1 cellular context compared by ENCODE assay signal in genomic region chr16:21301168-21301894, GRCh38.
TF ChIP-seq lines count a peak whose summit lies in the region.

No MANE protein-coding gene starts in this region.

TF ChIP-seq in HepG2, 621 proteins besides CTCF, POLR2A, EP300 and RAD21 (continued from another document and continues in another):
- TF ChIP-seq, protein P1, sequence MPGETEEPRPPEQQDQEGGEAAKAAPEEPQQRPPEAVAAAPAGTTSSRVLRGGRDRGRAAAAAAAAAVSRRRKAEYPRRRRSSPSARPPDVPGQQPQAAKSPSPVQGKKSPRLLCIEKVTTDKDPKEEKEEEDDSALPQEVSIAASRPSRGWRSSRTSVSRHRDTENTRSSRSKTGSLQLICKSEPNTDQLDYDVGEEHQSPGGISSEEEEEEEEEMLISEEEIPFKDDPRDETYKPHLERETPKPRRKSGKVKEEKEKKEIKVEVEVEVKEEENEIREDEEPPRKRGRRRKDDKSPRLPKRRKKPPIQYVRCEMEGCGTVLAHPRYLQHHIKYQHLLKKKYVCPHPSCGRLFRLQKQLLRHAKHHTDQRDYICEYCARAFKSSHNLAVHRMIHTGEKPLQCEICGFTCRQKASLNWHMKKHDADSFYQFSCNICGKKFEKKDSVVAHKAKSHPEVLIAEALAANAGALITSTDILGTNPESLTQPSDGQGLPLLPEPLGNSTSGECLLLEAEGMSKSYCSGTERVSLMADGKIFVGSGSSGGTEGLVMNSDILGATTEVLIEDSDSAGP (CRISPR knock-in tag; IDR thresholded peaks at IDR 0.05; ENCODE audit: borderline replicate concordance), result peak; percentile 96
- TF ChIP-seq CHD2 (IDR thresholded peaks at IDR 0.05; ENCODE audit: low read depth, low read length) (peak; percentile 17; the same call in 1 of the 2 replicates), RFX1 (IDR thresholded peaks at IDR 0.05) (no peak), RFXAP (CRISPR knock-in tag; IDR thresholded peaks at IDR 0.05; ENCODE audit: borderline replicate concordance) (peak; percentile 91), ZNF501 (CRISPR knock-in tag; IDR thresholded peaks at IDR 0.05) (peak; percentile 63), HDAC1 (CRISPR knock-in tag; IDR thresholded peaks at IDR 0.05) (peak; percentile 80), MTA3 (CRISPR knock-in tag; IDR thresholded peaks at IDR 0.05) (no peak), ZNF530 (CRISPR knock-in tag; IDR thresholded peaks at IDR 0.05; ENCODE audit: low read depth) (no peak), MIER3 (CRISPR knock-in tag; IDR thresholded peaks at IDR 0.05; ENCODE audit: borderline replicate concordance) (no peak; the same call in none of the 2 replicates), ZNF687 (CRISPR knock-in tag; IDR thresholded peaks at IDR 0.05) (peak; percentile 95), ZNF224 (CRISPR knock-in tag; IDR thresholded peaks at IDR 0.05) (no peak), ZBTB7A (CRISPR knock-in tag; IDR thresholded peaks at IDR 0.05) (peak; percentile 92; the same call in 1 of the 2 replicates), SRSF1 (optimal IDR thresholded peaks at IDR 0.05; ENCODE audit: low read depth, low read length) (no peak), ZNF550 (CRISPR knock-in tag; IDR thresholded peaks at IDR 0.05; ENCODE audit: borderline replicate concordance) (peak; percentile 92; the same call in 1 of the 2 replicates), SRF (IDR thresholded peaks at IDR 0.05; ENCODE audit: low read depth, low read length) (no peak), ZNF564 (CRISPR knock-in tag; IDR thresholded peaks at IDR 0.05) (peak; percentile 88; the same call in 1 of the 2 replicates), PTBP1 (IDR thresholded peaks at IDR 0.05; ENCODE audit: low read depth, low read length, poor library complexity, severe bottlenecking) (no peak), GABPA (IDR thresholded peaks at IDR 0.05; ENCODE audit: low read depth, low read length) (no peak), GABPA (CRISPR knock-in tag; IDR thresholded peaks at IDR 0.05; ENCODE audit: low read depth) (no peak), CBX2 (IDR thresholded peaks at IDR 0.05; ENCODE audit: low read depth, low read length) (no peak), CBX2 (CRISPR knock-in tag; IDR thresholded peaks at IDR 0.05; ENCODE audit: low read depth) (peak; percentile 96; the same call in 1 of the 2 replicates), ZBTB2 (CRISPR knock-in tag; IDR thresholded peaks at IDR 0.05; ENCODE audit: low read depth) (peak; percentile 62; the same call in 1 of the 2 replicates), KDM4B (CRISPR knock-in tag; IDR thresholded peaks at IDR 0.05) (no peak), ZNF883 (CRISPR knock-in tag; IDR thresholded peaks at IDR 0.05; ENCODE audit: not compliant biosample characterization) (peak; percentile 96), MEF2D (CRISPR knock-in tag; IDR thresholded peaks at IDR 0.05) (0 out of 2 replicates have a peak, but pooled peaks have one; percentile 22), HMGXB4 (CRISPR knock-in tag; IDR thresholded peaks at IDR 0.05; ENCODE audit: borderline replicate concordance in 1 of 2, low read depth in 1 of 2) (peak; percentile 96 to 97), CREB1 (IDR thresholded peaks at IDR 0.05) (no peak), CREB1 (CRISPR knock-in tag; IDR thresholded peaks at IDR 0.05) (no peak), KDM5B (CRISPR knock-in tag; IDR thresholded peaks at IDR 0.05; ENCODE audit: borderline replicate concordance) (peak; percentile 99), CC2D1A (CRISPR knock-in tag; IDR thresholded peaks at IDR 0.05) (peak; percentile 86; the same call in 1 of the 2 replicates), SMARCC2 (IDR thresholded peaks at IDR 0.05) (no peak), KLF6 (CRISPR knock-in tag; IDR thresholded peaks at IDR 0.05) (peak; percentile 70; the same call in 1 of the 2 replicates), HBP1 (CRISPR knock-in tag; IDR thresholded peaks at IDR 0.05; ENCODE audit: low read depth) (peak; percentile 35; the same call in 1 of the 2 replicates), GLMP (CRISPR knock-in tag; IDR thresholded peaks at IDR 0.05; ENCODE audit: borderline replicate concordance) (no peak), HIVEP1 (CRISPR knock-in tag; IDR thresholded peaks at IDR 0.05) (peak; percentile 57; the same call in 1 of the 2 replicates), GFI1 (CRISPR knock-in tag; IDR thresholded peaks at IDR 0.05; ENCODE audit: borderline replicate concordance) (no peak; the same call in 1 of the 2 replicates), MED1 (CRISPR knock-in tag; IDR thresholded peaks at IDR 0.05) (peak; percentile 77; the same call in 1 of the 2 replicates), BRD4 (CRISPR knock-in tag; IDR thresholded peaks at IDR 0.05) (peak; percentile 98), ZSCAN30 (CRISPR knock-in tag; IDR thresholded peaks at IDR 0.05) (peak; percentile 64; the same call in 1 of the 2 replicates), JUN (CRISPR knock-in tag; IDR thresholded peaks at IDR 0.05) (peak; percentile 55; the same call in 1 of the 2 replicates), ETV5 (CRISPR knock-in tag; IDR thresholded peaks at IDR 0.05; ENCODE audit: borderline replicate concordance) (peak; percentile 58), ZFYVE20 (CRISPR knock-in tag; IDR thresholded peaks at IDR 0.05; ENCODE audit: borderline replicate concordance, low read depth) (peak; percentile 63; the same call in 1 of the 2 replicates), ZSCAN29 (CRISPR knock-in tag; conservative IDR thresholded peaks at IDR 0.05) (peak; percentile 93)
- TF ChIP-seq, protein P2, sequence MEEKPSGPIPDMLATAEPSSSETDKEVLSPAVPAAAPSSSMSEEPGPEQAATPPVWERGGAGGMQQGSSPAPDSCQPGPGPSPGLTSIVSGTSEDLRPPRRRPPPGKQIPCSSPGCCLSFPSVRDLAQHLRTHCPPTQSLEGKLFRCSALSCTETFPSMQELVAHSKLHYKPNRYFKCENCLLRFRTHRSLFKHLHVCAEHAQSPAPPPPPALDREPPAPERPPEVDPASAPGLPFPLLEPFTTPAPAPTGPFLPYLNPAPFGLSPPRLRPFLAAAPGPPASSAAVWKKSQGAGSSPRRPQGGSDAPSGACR (CRISPR knock-in tag; IDR thresholded peaks at IDR 0.05), result no peak
- TF ChIP-seq, protein P3, sequence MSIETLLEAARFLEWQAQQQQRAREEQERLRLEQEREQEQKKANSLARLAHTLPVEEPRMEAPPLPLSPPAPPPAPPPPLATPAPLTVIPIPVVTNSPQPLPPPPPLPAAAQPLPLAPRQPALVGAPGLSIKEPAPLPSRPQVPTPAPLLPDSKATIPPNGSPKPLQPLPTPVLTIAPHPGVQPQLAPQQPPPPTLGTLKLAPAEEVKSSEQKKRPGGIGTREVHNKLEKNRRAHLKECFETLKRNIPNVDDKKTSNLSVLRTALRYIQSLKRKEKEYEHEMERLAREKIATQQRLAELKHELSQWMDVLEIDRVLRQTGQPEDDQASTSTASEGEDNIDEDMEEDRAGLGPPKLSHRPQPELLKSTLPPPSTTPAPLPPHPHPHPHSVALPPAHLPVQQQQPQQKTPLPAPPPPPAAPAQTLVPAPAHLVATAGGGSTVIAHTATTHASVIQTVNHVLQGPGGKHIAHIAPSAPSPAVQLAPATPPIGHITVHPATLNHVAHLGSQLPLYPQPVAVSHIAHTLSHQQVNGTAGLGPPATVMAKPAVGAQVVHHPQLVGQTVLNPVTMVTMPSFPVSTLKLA (IDR thresholded peaks at IDR 0.05), result peak; percentile 68
- TF ChIP-seq, protein P4, sequence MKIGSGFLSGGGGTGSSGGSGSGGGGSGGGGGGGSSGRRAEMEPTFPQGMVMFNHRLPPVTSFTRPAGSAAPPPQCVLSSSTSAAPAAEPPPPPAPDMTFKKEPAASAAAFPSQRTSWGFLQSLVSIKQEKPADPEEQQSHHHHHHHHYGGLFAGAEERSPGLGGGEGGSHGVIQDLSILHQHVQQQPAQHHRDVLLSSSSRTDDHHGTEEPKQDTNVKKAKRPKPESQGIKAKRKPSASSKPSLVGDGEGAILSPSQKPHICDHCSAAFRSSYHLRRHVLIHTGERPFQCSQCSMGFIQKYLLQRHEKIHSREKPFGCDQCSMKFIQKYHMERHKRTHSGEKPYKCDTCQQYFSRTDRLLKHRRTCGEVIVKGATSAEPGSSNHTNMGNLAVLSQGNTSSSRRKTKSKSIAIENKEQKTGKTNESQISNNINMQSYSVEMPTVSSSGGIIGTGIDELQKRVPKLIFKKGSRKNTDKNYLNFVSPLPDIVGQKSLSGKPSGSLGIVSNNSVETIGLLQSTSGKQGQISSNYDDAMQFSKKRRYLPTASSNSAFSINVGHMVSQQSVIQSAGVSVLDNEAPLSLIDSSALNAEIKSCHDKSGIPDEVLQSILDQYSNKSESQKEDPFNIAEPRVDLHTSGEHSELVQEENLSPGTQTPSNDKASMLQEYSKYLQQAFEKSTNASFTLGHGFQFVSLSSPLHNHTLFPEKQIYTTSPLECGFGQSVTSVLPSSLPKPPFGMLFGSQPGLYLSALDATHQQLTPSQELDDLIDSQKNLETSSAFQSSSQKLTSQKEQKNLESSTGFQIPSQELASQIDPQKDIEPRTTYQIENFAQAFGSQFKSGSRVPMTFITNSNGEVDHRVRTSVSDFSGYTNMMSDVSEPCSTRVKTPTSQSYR (CRISPR knock-in tag; IDR thresholded peaks at IDR 0.05; ENCODE audit: borderline replicate concordance), result peak; percentile 70
- TF ChIP-seq, protein P5, sequence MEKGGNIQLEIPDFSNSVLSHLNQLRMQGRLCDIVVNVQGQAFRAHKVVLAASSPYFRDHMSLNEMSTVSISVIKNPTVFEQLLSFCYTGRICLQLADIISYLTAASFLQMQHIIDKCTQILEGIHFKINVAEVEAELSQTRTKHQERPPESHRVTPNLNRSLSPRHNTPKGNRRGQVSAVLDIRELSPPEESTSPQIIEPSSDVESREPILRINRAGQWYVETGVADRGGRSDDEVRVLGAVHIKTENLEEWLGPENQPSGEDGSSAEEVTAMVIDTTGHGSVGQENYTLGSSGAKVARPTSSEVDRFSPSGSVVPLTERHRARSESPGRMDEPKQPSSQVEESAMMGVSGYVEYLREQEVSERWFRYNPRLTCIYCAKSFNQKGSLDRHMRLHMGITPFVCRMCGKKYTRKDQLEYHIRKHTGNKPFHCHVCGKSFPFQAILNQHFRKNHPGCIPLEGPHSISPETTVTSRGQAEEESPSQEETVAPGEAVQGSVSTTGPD (CRISPR knock-in tag; IDR thresholded peaks at IDR 0.05), result peak; percentile 46; the same call in 1 of the 2 replicates
